In genomic region chr11:34050536-34050935, GRCh38 we compare ENCODE assay signal across 8 cellular contexts. TPM values are rescaled to one million over a fixed set of nuclear protein-coding genes. Genes with fewer than 3 reads are reported as not detected.
A peak's percentile ranks its signal among the peaks of the same experiment; 100 is the strongest.
DNase-seq lines count a peak whose midpoint lies in the region; ATAC-seq and TF ChIP-seq lines count a peak whose summit lies in the region.

No MANE protein-coding gene starts in this region.

- H3K4me1 Mint-ChIP-seq in Caco-2 (ENCODE audit: low read depth, unreplicated experiment) (peaks cover 14% of the 10 kb centered on the region), osteocyte (ENCODE audit: unreplicated experiment) (peaks cover 36% of the 10 kb centered on the region)
- H3K4me1 Mint-ChIP-seq in effector memory CD8-positive, alpha-beta T cell (ENCODE audit: low read depth in 2 of 2): peaks cover 11 to 16% of the 10 kb centered on the region in 2 donors

- H3K9me3 ChIP-seq in Caco-2: no peaks in the 10 kb centered on the region

- peak overlapping the region; percentile 94 for H3K4me3 ChIP-seq in Caco-2 (ENCODE audit: low read depth, low read length)

- intact Hi-C loops in Caco-2 (cut with micrococcal nuclease; ENCODE audit: unreplicated experiment): loop anchor here (2.0 to 5.0 kb wide), 2 partner anchors 14 to 307 kb away; partner anchors contain the start of gene ABTB2

- no peak for ATAC-seq in effector memory CD8-positive, alpha-beta T cell (replicated peaks)
- ATAC-seq in HG02973 (IDR thresholded peaks at IDR 0.05; ENCODE audit: unreplicated experiment): no peak
- no peak for ATAC-seq in GM18861 (IDR thresholded peaks at IDR 0.05; ENCODE audit: unreplicated experiment)

- H3K27me3 Mint-ChIP-seq in Caco-2 (ENCODE audit: insufficient read depth, unreplicated experiment): no peaks in the 10 kb centered on the region
- peaks cover 0 to 1% of the 10 kb centered on the region in 2 donors for H3K27me3 Mint-ChIP-seq in effector memory CD8-positive, alpha-beta T cell
- no peaks in the 10 kb centered on the region for H3K27me3 Mint-ChIP-seq in osteocyte (ENCODE audit: unreplicated experiment)

- H3K36me3 Mint-ChIP-seq in Caco-2 (ENCODE audit: insufficient read depth, unreplicated experiment) (peaks cover 34% of the 10 kb centered on the region), osteocyte (ENCODE audit: unreplicated experiment) (peaks cover 11% of the 10 kb centered on the region)
- H3K36me3 Mint-ChIP-seq in effector memory CD8-positive, alpha-beta T cell (ENCODE audit: insufficient read depth): peaks cover 24% of the 10 kb centered on the region

- POLR2A ChIA-PET in Caco-2 (lab: Charles Lee): interaction anchor here (0.6 to 1.6 kb wide), 4 partner anchors 14 to 60 kb away, joined by 3 to 14 read pairs (median 8); partner anchors contain the start of gene NAT10

- H3K9me3 Mint-ChIP-seq in Caco-2 (ENCODE audit: unreplicated experiment): no peaks in the 10 kb centered on the region
- H3K9me3 Mint-ChIP-seq in effector memory CD8-positive, alpha-beta T cell: no peaks in the 10 kb centered on the region
- H3K9me3 Mint-ChIP-seq in osteocyte (ENCODE audit: unreplicated experiment): no peaks in the 10 kb centered on the region

- CTCF ChIA-PET in Caco-2 (lab: Charles Lee): interaction anchor here (0.9 kb wide), 1 partner anchor 124 kb away, joined by 3 read pairs; no protein-coding TSS in a partner anchor

- DNase-seq in Caco-2 (no peak), NCI-H69 (lab: John Stamatoyannopoulos, UW) (peak; percentile 23), osteocyte (ENCODE audit: extremely low spot score, unreplicated experiment) (no peak), medulla oblongata (ENCODE audit: extremely low spot score) (no peak), UCSD-AML1 (lab: John Stamatoyannopoulos, UW; ENCODE audit: unreplicated experiment) (no peak)
- no peak for DNase-seq in effector memory CD8-positive, alpha-beta T cell

- no peaks in the 10 kb centered on the region for H3K27me3 ChIP-seq in Caco-2 (replicated peaks; ENCODE audit: control insufficient read depth, insufficient read depth, low read length)

- H3K4me3 Mint-ChIP-seq in Caco-2 (ENCODE audit: unreplicated experiment) (peak overlapping the region; percentile 98), osteocyte (ENCODE audit: unreplicated experiment) (peak overlapping the region; percentile 69)
- H3K4me3 Mint-ChIP-seq in effector memory CD8-positive, alpha-beta T cell: peak overlapping the region; percentile 94 to 99

- TF ChIP-seq CTCF in Caco-2 (IDR thresholded peaks at IDR 0.05; ENCODE audit: insufficient read depth in 1 of 2, low read depth in 1 of 2, low read length in 1 of 2, severe bottlenecking in 1 of 2, unreplicated experiment in 1 of 2) (no peak), osteocyte (IDR thresholded peaks at IDR 0.05) (no peak)

- H3K36me3 ChIP-seq in Caco-2 (ENCODE audit: control insufficient read depth, insufficient read depth, low read length): peaks cover 2% of the 10 kb centered on the region

- TSS peak; percentile 58 for BruUV-seq in Caco-2 (replicated peaks; lab: Mats Ljungman, UMichigan)

- H3K27ac Mint-ChIP-seq in Caco-2 (ENCODE audit: unreplicated experiment): peak overlapping the region; percentile 97
- peak overlapping the region; percentile 96 to 98 for H3K27ac Mint-ChIP-seq in effector memory CD8-positive, alpha-beta T cell
- H3K27ac Mint-ChIP-seq in osteocyte (ENCODE audit: unreplicated experiment): peak overlapping the region; percentile 90

- peaks cover 9% of the 10 kb centered on the region for H3K4me1 ChIP-seq in Caco-2

RNA-seq across cellular contexts. Expression of gene CAPRIN1, which starts 1.0 kb away (rescaled TPM):
- total RNA-seq in Caco-2 (2022): 217 and 224 TPM in 2 replicates
- total RNA-seq in osteocyte: 245 and 252 TPM in 2 replicates

RNA-seq across cellular contexts. Expression of gene NAT10, which starts 54.9 kb away (rescaled TPM):
- 91.4 and 101 TPM in 2 replicates for total RNA-seq in Caco-2 (2022)
- total RNA-seq in osteocyte: 36.1 and 38.6 TPM in 2 replicates
